ENCODE assay signal across 9 cellular contexts in genomic region chr11:75475767-75476650, GRCh38. TPM values are rescaled to one million over a fixed set of nuclear protein-coding genes. Genes with fewer than 3 reads are reported as not detected.
DNase-seq lines count a peak whose midpoint lies in the region; ATAC-seq and TF ChIP-seq lines count a peak whose summit lies in the region.
"Had no signal": no experiment of that assay in that cellular context is flagged by ENCODE, and none has a peak within 500 bp of the region (broad histone marks: within the 10 kb centered on the region; RNA-seq: fewer than 3 reads in every experiment).

No MANE protein-coding gene starts in this region.

- intact Hi-C loops in OCI-LY7 (cut with micrococcal nuclease; ENCODE audit: unreplicated experiment), result no loop called here
- intact Hi-C loops in dendritic cell treated with granulocyte-macrophage colony-stimulating factor and Interleukin-4, amounts not matched to agents 40 ng/mL and 50 ng/mL, for 4 days (cut with micrococcal nuclease), result no loop called here

- H3K4me3 Mint-ChIP-seq in activated CD4-positive, alpha-beta T cell treated with anti-CD3 and anti-CD28 coated beads, Interleukin-2, amount 10 ng/mL, durations not matched to agents 7 days and 5 days, result peak overlapping the region; percentile 24
- H3K4me3 Mint-ChIP-seq in dendritic cell treated with granulocyte-macrophage colony-stimulating factor and Interleukin-4, amounts not matched to agents 40 ng/mL and 50 ng/mL, for 4 days, result no peak overlapping the region
- H3K4me3 Mint-ChIP-seq in osteocyte (ENCODE audit: unreplicated experiment), result no peak overlapping the region

- H3K27ac ChIP-seq in OCI-LY7 (ENCODE audit: low read depth, low read length, poor library complexity, severe bottlenecking), result no peak overlapping the region

- DNase-seq in activated CD4-positive, alpha-beta T cell treated with anti-CD3 and anti-CD28 coated beads, Interleukin-2, amount 10 ng/mL, durations not matched to agents 7 days and 5 days, result no peak
- DNase-seq in activated CD4-positive, alpha-beta T cell treated with anti-CD3 and anti-CD28 coated beads, Interleukin-2, amount 50 U/mL, for 4 hours, result no peak
- DNase-seq in OCI-LY7 (ENCODE audit: low spot score) (peak; percentile 8), osteocyte (ENCODE audit: extremely low spot score, unreplicated experiment) (no peak), foreskin melanocyte (no peak), globus pallidus (ENCODE audit: low spot score) (no peak)

- peak overlapping the region; percentile 37 for H3K4me2 ChIP-seq in OCI-LY7 (ENCODE audit: low read length)

- peak overlapping the region; percentile 92 for H3K27ac Mint-ChIP-seq in activated CD4-positive, alpha-beta T cell treated with anti-CD3 and anti-CD28 coated beads, Interleukin-2, amount 10 ng/mL, durations not matched to agents 7 days and 5 days
- H3K27ac Mint-ChIP-seq in dendritic cell treated with granulocyte-macrophage colony-stimulating factor and Interleukin-4, amounts not matched to agents 40 ng/mL and 50 ng/mL, for 4 days, result peak overlapping the region; percentile 74
- H3K27ac Mint-ChIP-seq in osteocyte (ENCODE audit: unreplicated experiment), result peak overlapping the region; percentile 7

- no peaks in the 10 kb centered on the region for H3K9me3 Mint-ChIP-seq in activated CD4-positive, alpha-beta T cell treated with anti-CD3 and anti-CD28 coated beads, Interleukin-2, amount 10 ng/mL, durations not matched to agents 7 days and 5 days
- H3K9me3 Mint-ChIP-seq in dendritic cell treated with granulocyte-macrophage colony-stimulating factor and Interleukin-4, amounts not matched to agents 40 ng/mL and 50 ng/mL, for 4 days, result no peaks in the 10 kb centered on the region
- H3K9me3 Mint-ChIP-seq in osteocyte (ENCODE audit: unreplicated experiment), result no peaks in the 10 kb centered on the region
- H3K9me3 Mint-ChIP-seq: neural crest cell had no signal

- no peaks in the 10 kb centered on the region for H3K9me2 ChIP-seq in OCI-LY7 (ENCODE audit: insufficient read depth, low read length)

- peaks cover 4% of the 10 kb centered on the region for H3K36me3 Mint-ChIP-seq in activated CD4-positive, alpha-beta T cell treated with anti-CD3 and anti-CD28 coated beads, Interleukin-2, amount 10 ng/mL, durations not matched to agents 7 days and 5 days (ENCODE audit: low read depth)
- peaks cover 7% of the 10 kb centered on the region for H3K36me3 Mint-ChIP-seq in dendritic cell treated with granulocyte-macrophage colony-stimulating factor and Interleukin-4, amounts not matched to agents 40 ng/mL and 50 ng/mL, for 4 days (ENCODE audit: low read depth)
- no peaks in the 10 kb centered on the region for H3K36me3 Mint-ChIP-seq in osteocyte (ENCODE audit: unreplicated experiment)

- H3K27me3 Mint-ChIP-seq in activated CD4-positive, alpha-beta T cell treated with anti-CD3 and anti-CD28 coated beads, Interleukin-2, amount 10 ng/mL, durations not matched to agents 7 days and 5 days, result no peaks in the 10 kb centered on the region
- H3K27me3 Mint-ChIP-seq in dendritic cell treated with granulocyte-macrophage colony-stimulating factor and Interleukin-4, amounts not matched to agents 40 ng/mL and 50 ng/mL, for 4 days, result no peaks in the 10 kb centered on the region
- no peaks in the 10 kb centered on the region for H3K27me3 Mint-ChIP-seq in osteocyte (ENCODE audit: unreplicated experiment)

- POLR2A ChIA-PET in activated CD4-positive, alpha-beta T cell treated with anti-CD3 and anti-CD28 coated beads, Interleukin-2, amount 10 ng/mL, durations not matched to agents 7 days and 5 days (lab: Charles Lee), result interaction anchor here (0.5 to 0.9 kb wide), 3 partner anchors 50 to 107 kb away, joined by 3 read pairs; partner anchors contain the start of gene GDPD5
- POLR2A ChIA-PET in OCI-LY7 (lab: Charles Lee), result interaction anchor here (0.5 to 0.7 kb wide), 2 partner anchors 107 to 1843 kb away, joined by 3 read pairs; no protein-coding TSS in a partner anchor

- H2AFZ ChIP-seq in OCI-LY7 (ENCODE audit: low read length), result peak overlapping the region; percentile 50; the same call in 1 of the 2 replicates

- no peaks in the 10 kb centered on the region for H3K36me3 ChIP-seq in OCI-LY7 (ENCODE audit: insufficient read depth, low read length)

- no peak for ATAC-seq in GM18861 (IDR thresholded peaks at IDR 0.05; ENCODE audit: unreplicated experiment)

- no peaks in the 10 kb centered on the region for H3K9me3 ChIP-seq in OCI-LY7 (ENCODE audit: low read length)

- BruUV-seq in OCI-LY7 (replicated peaks; lab: Mats Ljungman, UMichigan), result no TSS peak

- TF ChIP-seq CTCF in OCI-LY7 (conservative IDR thresholded peaks at IDR 0.05; ENCODE audit: low read length) (no peak), osteocyte (IDR thresholded peaks at IDR 0.05) (no peak)

- CTCF ChIA-PET in activated CD4-positive, alpha-beta T cell treated with anti-CD3 and anti-CD28 coated beads, Interleukin-2, amount 10 ng/mL, durations not matched to agents 7 days and 5 days (lab: Charles Lee), result interaction anchor here (0.6 to 1.6 kb wide), 7 partner anchors 8 to 676 kb away, joined by 3 to 5 read pairs (median 3); no protein-coding TSS in a partner anchor
- CTCF ChIA-PET in OCI-LY7 (lab: Charles Lee; ENCODE audit: unreplicated experiment), result interaction anchor here (0.6 kb wide), 1 partner anchor 77 kb away, joined by 3 read pairs; the partner anchor contains the start of gene RPS3

- H3K79me2 ChIP-seq in OCI-LY7 (ENCODE audit: insufficient read depth, low read depth, low read length), result no peaks in the 10 kb centered on the region

- no peak overlapping the region for H3K4me3 ChIP-seq in OCI-LY7 (ENCODE audit: low read depth, low read length, poor library complexity, severe bottlenecking)

- H3K4me1 Mint-ChIP-seq in activated CD4-positive, alpha-beta T cell treated with anti-CD3 and anti-CD28 coated beads, Interleukin-2, amount 10 ng/mL, durations not matched to agents 7 days and 5 days, result peaks cover 26% of the 10 kb centered on the region
- H3K4me1 Mint-ChIP-seq in dendritic cell treated with granulocyte-macrophage colony-stimulating factor and Interleukin-4, amounts not matched to agents 40 ng/mL and 50 ng/mL, for 4 days (ENCODE audit: low read depth), result peaks cover 32% of the 10 kb centered on the region
- H3K4me1 Mint-ChIP-seq in osteocyte (ENCODE audit: unreplicated experiment), result peaks cover 11% of the 10 kb centered on the region

- no peaks in the 10 kb centered on the region for H4K20me1 ChIP-seq in OCI-LY7 (ENCODE audit: insufficient read depth, low read length)

- H3K4me1 ChIP-seq in OCI-LY7 (ENCODE audit: insufficient read depth, low read length, poor library complexity, severe bottlenecking), result peaks cover 23% of the 10 kb centered on the region

RNA-seq across cellular contexts. Expression of gene KLHL35, which starts 43.0 kb away (rescaled TPM):
- 1 to 10 TPM in 1 of 2 experiments, under 1 TPM in 1; 0.50 to 1.3 TPM for total RNA-seq in activated CD4-positive, alpha-beta T cell treated with anti-CD3 and anti-CD28 coated beads, Interleukin-2, amount 10 ng/mL, durations not matched to agents 7 days and 5 days
- not detected in 2 replicates for total RNA-seq in OCI-LY7 (2014; rRNA removed; shearing (Covaris generic))
- total RNA-seq in OCI-LY7 (2022) (0.21 TPM in 1 of 2 replicates, not detected in the other), osteocyte (2.3 and 2.8 TPM in 2 replicates)

RNA-seq across cellular contexts. Expression of gene GDPD5, which starts 49.7 kb away (rescaled TPM):
- total RNA-seq in activated CD4-positive, alpha-beta T cell treated with anti-CD3 and anti-CD28 coated beads, Interleukin-2, amount 10 ng/mL, durations not matched to agents 7 days and 5 days, result 10 to 100 TPM; 55.8 to 62.3 TPM
- total RNA-seq in OCI-LY7 (2014; rRNA removed; shearing (Covaris generic)), result 13.5 and 14.3 TPM in 2 replicates
- total RNA-seq in OCI-LY7 (2022) (49.9 and 57.3 TPM in 2 replicates), osteocyte (3.1 and 4.0 TPM in 2 replicates)

Comparison
In these comparisons a context has a peak if more than half of its experiments do, and no peak if none do; other contexts are left out.
1. H3K27ac Mint-ChIP-seq: peak in every context shown above with its lines; median percentile 92 in activated CD4-positive, alpha-beta T cell treated with anti-CD3 and anti-CD28 coated beads, Interleukin-2, amount 10 ng/mL, durations not matched to agents 7 days and 5 days; 74 in dendritic cell treated with granulocyte-macrophage colony-stimulating factor and Interleukin-4, amounts not matched to agents 40 ng/mL and 50 ng/mL, for 4 days; 7 in osteocyte.